ENCODE assay signal across 19 cellular contexts in genomic region chr9:137444106-137444790, GRCh38. TPM values are rescaled to one million over a fixed set of nuclear protein-coding genes. Genes with fewer than 3 reads are reported as not detected.
DNase-seq lines count a peak whose midpoint lies in the region; ATAC-seq and TF ChIP-seq lines count a peak whose summit lies in the region.
"Had no signal": no experiment of that assay in that cellular context is flagged by ENCODE, and none has a peak within 500 bp of the region (broad histone marks: within the 10 kb centered on the region; RNA-seq: fewer than 3 reads in every experiment).

No MANE protein-coding gene starts in this region.

- DNase-seq in cardiac septum (ENCODE audit: low spot score) (peak; percentile 17), Right ventricle myocardium inferior (ENCODE audit: missing footprints) (no peak), HFFc6 (no peak), chondrocyte (ENCODE audit: low spot score) (peak; percentile 14), posterior vena cava (ENCODE audit: low spot score) (peak; percentile 29), DMS153 (lab: John Stamatoyannopoulos, UW) (no peak)
- DNase-seq in activated CD4-positive, alpha-beta T cell treated with anti-CD3 and anti-CD28 coated beads for 48 hours, result no peak
- DNase-seq: C1 segment of cervical spinal cord, COR-L47, DMS53, HCEC 1CT, KG1, NCI-H1092, NCI-H226, NCI-H69, SIG-M5 had no signal

- no peaks in the 10 kb centered on the region for H3K9me3 Mint-ChIP-seq in HFFc6
- no peaks in the 10 kb centered on the region for H3K9me3 Mint-ChIP-seq in chondrocyte (ENCODE audit: low read depth)

- ATAC-seq in Right ventricle myocardium inferior (no peak), HG03439 (IDR thresholded peaks at IDR 0.05; ENCODE audit: unreplicated experiment) (no peak)
- ATAC-seq: Panc1 had no signal

- H3K36me3 Mint-ChIP-seq in HFFc6 (ENCODE audit: low read depth) (no peaks in the 10 kb centered on the region), chondrocyte (ENCODE audit: low read depth) (no peaks in the 10 kb centered on the region)

- no peak overlapping the region for H3K4me3 Mint-ChIP-seq in HFFc6
- no peak overlapping the region for H3K4me3 Mint-ChIP-seq in chondrocyte (ENCODE audit: unreplicated experiment)

- H3K27ac Mint-ChIP-seq in HFFc6 (no peak overlapping the region), chondrocyte (ENCODE audit: unreplicated experiment) (no peak overlapping the region)

- TF ChIP-seq CTCF in HFFc6 (IDR thresholded peaks at IDR 0.05) (peak; percentile 32; the same call in 1 of the 2 replicates), chondrocyte (IDR thresholded peaks at IDR 0.05) (no peak)

- peaks cover 2% of the 10 kb centered on the region; the same call in 1 of the 2 replicates for H3K27me3 Mint-ChIP-seq in HFFc6 (ENCODE audit: insufficient read depth)
- H3K27me3 Mint-ChIP-seq in chondrocyte (ENCODE audit: low read depth), result no peaks in the 10 kb centered on the region

- peaks cover 30% of the 10 kb centered on the region for H3K4me1 Mint-ChIP-seq in HFFc6 (ENCODE audit: low read depth)
- peaks cover 22% of the 10 kb centered on the region for H3K4me1 Mint-ChIP-seq in chondrocyte (ENCODE audit: low read depth)

- intact Hi-C loops in cardiac septum (cut with DNase I) (no loop called here), Right ventricle myocardium inferior (cut with DNase I) (loop anchor here (2.0 kb wide), 1 partner anchor 149 kb away; no protein-coding TSS in a partner anchor), posterior vena cava (cut with DNase I) (no loop called here)

RNA-seq across cellular contexts. Expression of gene ENTPD8, which starts 3.1 kb away (rescaled TPM):
- total RNA-seq in cardiac septum, result not detected
- total RNA-seq in Right ventricle myocardium inferior, result not detected
- total RNA-seq in HFFc6 (2021; fragmentation: NEBNext Ultra II Directional; extraction: Animal tissue kit (Norgen Biotek cat#: 25700)), result not detected
- 0.10 TPM in 1 of 3 replicates, not detected in the others for total RNA-seq in chondrocyte
- total RNA-seq in posterior vena cava, result not detected
- total RNA-seq: M059J had no signal

RNA-seq across cellular contexts. Expression of gene NSMF, which starts 14.9 kb away (rescaled TPM):
- total RNA-seq in cardiac septum (12.2 TPM), Right ventricle myocardium inferior (11.5 TPM), chondrocyte (81.5 to 86.8 TPM (median 86.1 TPM) in 3 replicates), posterior vena cava (10 to 100 TPM; 47.6 to 55.5 TPM)
- total RNA-seq in HFFc6 (2021; fragmentation: NEBNext Ultra II Directional; extraction: Animal tissue kit (Norgen Biotek cat#: 25700)), result 10 to 100 TPM; 24.3 to 29.9 (median 26.4) TPM

RNA-seq across cellular contexts. Expression of gene NOXA1, which starts 21.1 kb away (rescaled TPM):
- total RNA-seq in cardiac septum (3.3 TPM), Right ventricle myocardium inferior (2.2 TPM), chondrocyte (0.97 to 2.5 TPM (median 2.0 TPM) in 3 replicates), posterior vena cava (1 to 10 TPM; 2.0 to 2.7 TPM)
- under 1 TPM in 5 of 6 experiments, not detected in 1; 0.09 to 0.36 (median 0.20) TPM for total RNA-seq in HFFc6 (2021; fragmentation: NEBNext Ultra II Directional; extraction: Animal tissue kit (Norgen Biotek cat#: 25700))
- total RNA-seq: M059J had no signal

RNA-seq across cellular contexts. Expression of gene EXD3, which starts 21.3 kb away (rescaled TPM):
- total RNA-seq in cardiac septum, result 11.3 TPM
- 6.8 TPM for total RNA-seq in Right ventricle myocardium inferior
- 10 to 100 TPM in 1 of 6 experiments, 1 to 10 TPM in 5; 6.4 to 10.6 (median 8.7) TPM for total RNA-seq in HFFc6 (2021; fragmentation: NEBNext Ultra II Directional; extraction: Animal tissue kit (Norgen Biotek cat#: 25700))
- total RNA-seq in chondrocyte, result 10.7 to 15.7 TPM (median 11.6 TPM) in 3 replicates
- 10 to 100 TPM; 13.9 to 14.6 TPM for total RNA-seq in posterior vena cava

Comparison
In these comparisons a context has a peak if more than half of its experiments do, and no peak if none do; other contexts are left out.
1. DNase-seq: peak in cardiac septum (single experiment), chondrocyte (single experiment) and posterior vena cava (single experiment); none in Right ventricle myocardium inferior (single experiment), HFFc6 (single experiment), activated CD4-positive, alpha-beta T cell treated with anti-CD3 and anti-CD28 coated beads for 48 hours (single experiment) and DMS153 (single experiment).